In genomic region chr15:77186518-77187095, GRCh38 we compare ENCODE assay signal across 1 cellular context.
TF ChIP-seq lines count a peak whose summit lies in the region.

No MANE protein-coding gene starts in this region.

TF ChIP-seq in IMR-90, 13 proteins besides CTCF, POLR2A, EP300 and RAD21:
- TF ChIP-seq RCOR1 (IDR thresholded peaks at IDR 0.05; ENCODE audit: insufficient replicate concordance, low read length): no peak
- TF ChIP-seq CHD1 (IDR thresholded peaks at IDR 0.05; ENCODE audit: low read depth, low read length): no peak
- peak; percentile 53 for TF ChIP-seq SMC3 (IDR thresholded peaks at IDR 0.05; ENCODE audit: low read depth, low read length)
